ENCODE assay signal across 15 cellular contexts in genomic region chr2:161994766-161995165, GRCh38.
DNase-seq lines count a peak whose midpoint lies in the region; ATAC-seq and TF ChIP-seq lines count a peak whose summit lies in the region.
"Had no signal": no experiment of that assay in that cellular context is flagged by ENCODE, and none has a peak within 500 bp of the region (broad histone marks: within the 10 kb centered on the region; RNA-seq: fewer than 3 reads in every experiment).

No MANE protein-coding gene starts in this region.

- H3K79me2 ChIP-seq in MM.1S (ENCODE audit: low read length), result no peaks in the 10 kb centered on the region

- intact Hi-C loops in activated T-helper 2 cell treated with anti-CD3 and anti-CD28 coated beads, Interferon-gamma antibody, Interleukin-2, Interleukin-4, amounts not matched to agents 10 μg/mL and 5 μg/mL and 100 μg/mL, durations not matched to agents 14 hours and 24 hours and 36 hours (cut with micrococcal nuclease), result loop anchor here (2.0 to 10.0 kb wide), 4 partner anchors 64 to 320 kb away; partner anchors contain the start of genes DPP4 and IFIH1
- intact Hi-C loops in tibial artery (cut with DNase I; ENCODE audit: low total_unique reads), result no loop called here

- no peaks in the 10 kb centered on the region for H3K27me3 Mint-ChIP-seq in activated T-cell treated with anti-CD3 and anti-CD28 coated beads, Interleukin-2, amount 50 U/mL, for 72 hours (ENCODE audit: low read depth)
- no peaks in the 10 kb centered on the region for H3K27me3 Mint-ChIP-seq in activated T-helper 2 cell treated with anti-CD3 and anti-CD28 coated beads, Interferon-gamma antibody, Interleukin-2, Interleukin-4, amounts not matched to agents 10 μg/mL and 5 μg/mL and 100 μg/mL, durations not matched to agents 14 hours and 24 hours and 36 hours (ENCODE audit: low read depth)
- no peaks in the 10 kb centered on the region for H3K27me3 Mint-ChIP-seq in natural killer cell treated with Interleukin-12 subunit alpha and Interleukin-12 subunit beta and Interleukin-15 and Interleukin-18, amount 100 ng/mL, for 72 hours

- peaks cover 83% of the 10 kb centered on the region for H3K4me1 Mint-ChIP-seq in activated T-cell treated with anti-CD3 and anti-CD28 coated beads, Interleukin-2, amount 50 U/mL, for 72 hours (ENCODE audit: low read depth)
- H3K4me1 Mint-ChIP-seq in activated T-helper 2 cell treated with anti-CD3 and anti-CD28 coated beads, Interferon-gamma antibody, Interleukin-2, Interleukin-4, amounts not matched to agents 10 μg/mL and 5 μg/mL and 100 μg/mL, durations not matched to agents 14 hours and 24 hours and 36 hours (ENCODE audit: low read depth), result peaks cover 72% of the 10 kb centered on the region
- peaks cover 53 to 69% of the 10 kb centered on the region in 2 donors for H3K4me1 Mint-ChIP-seq in natural killer cell treated with Interleukin-12 subunit alpha and Interleukin-12 subunit beta and Interleukin-15 and Interleukin-18, amount 100 ng/mL, for 72 hours (ENCODE audit: low read depth in 2 of 2)

- H3K4me3 ChIP-seq in MM.1S (ENCODE audit: low read length) (peak overlapping the region; percentile 19), tibial artery (no peak overlapping the region)
- H3K4me3 ChIP-seq: left ventricle myocardium inferior, PC-9, SJSA1 had no signal

- H3K27me3 ChIP-seq in MM.1S (replicated peaks; ENCODE audit: insufficient read depth, low read length) (no peaks in the 10 kb centered on the region), tibial artery (no peaks in the 10 kb centered on the region)

- H3F3A ChIP-seq in MM.1S (ENCODE audit: insufficient read depth, low read length), result peaks cover 10% of the 10 kb centered on the region

- TF ChIP-seq CTCF in MM.1S (IDR thresholded peaks at IDR 0.05; ENCODE audit: low read length), result no peak
- no peak for TF ChIP-seq CTCF in tibial artery (IDR thresholded peaks at IDR 0.05)

- peaks cover 22% of the 10 kb centered on the region for H3K4me1 ChIP-seq in MM.1S (ENCODE audit: low read length)
- H3K4me1 ChIP-seq in tibial artery, result no peaks in the 10 kb centered on the region
- H3K4me1 ChIP-seq: SJSA1 had no signal

- H3K36me3 Mint-ChIP-seq in activated T-cell treated with anti-CD3 and anti-CD28 coated beads, Interleukin-2, amount 50 U/mL, for 72 hours (ENCODE audit: insufficient read depth in 2 of 2), result peaks cover 7 to 9% of the 10 kb centered on the region in 2 donors
- peaks cover 80% of the 10 kb centered on the region for H3K36me3 Mint-ChIP-seq in activated T-helper 2 cell treated with anti-CD3 and anti-CD28 coated beads, Interferon-gamma antibody, Interleukin-2, Interleukin-4, amounts not matched to agents 10 μg/mL and 5 μg/mL and 100 μg/mL, durations not matched to agents 14 hours and 24 hours and 36 hours (ENCODE audit: low read depth)
- peaks cover 46% of the 10 kb centered on the region for H3K36me3 Mint-ChIP-seq in natural killer cell treated with Interleukin-12 subunit alpha and Interleukin-12 subunit beta and Interleukin-15 and Interleukin-18, amount 100 ng/mL, for 72 hours

- H3K9me3 Mint-ChIP-seq in activated T-cell treated with anti-CD3 and anti-CD28 coated beads, Interleukin-2, amount 50 U/mL, for 72 hours, result no peaks in the 10 kb centered on the region
- no peaks in the 10 kb centered on the region for H3K9me3 Mint-ChIP-seq in activated T-helper 2 cell treated with anti-CD3 and anti-CD28 coated beads, Interferon-gamma antibody, Interleukin-2, Interleukin-4, amounts not matched to agents 10 μg/mL and 5 μg/mL and 100 μg/mL, durations not matched to agents 14 hours and 24 hours and 36 hours
- H3K9me3 Mint-ChIP-seq in natural killer cell treated with Interleukin-12 subunit alpha and Interleukin-12 subunit beta and Interleukin-15 and Interleukin-18, amount 100 ng/mL, for 72 hours, result no peaks in the 10 kb centered on the region

- H3K9ac ChIP-seq in MM.1S (ENCODE audit: low read length), result no peak overlapping the region

- H3K9me2 ChIP-seq in MM.1S (replicated peaks; ENCODE audit: insufficient read depth, low read length), result no peaks in the 10 kb centered on the region

- H3K9me3 ChIP-seq in MM.1S (replicated peaks; ENCODE audit: insufficient read depth, low read length), result no peaks in the 10 kb centered on the region
- H3K9me3 ChIP-seq in tibial artery, result no peaks in the 10 kb centered on the region
- H3K9me3 ChIP-seq: left ventricle myocardium inferior, SJSA1 had no signal

- DNase-seq in activated T-cell treated with anti-CD3 and anti-CD28 coated beads, Interleukin-2, amount 50 U/mL, for 72 hours, result no peak
- DNase-seq in activated T-cell treated with anti-CD3 and anti-CD28 coated beads for 4 hours (no peak), MM.1S (no peak), tibial artery (no peak), kidney tubule cell (ENCODE audit: low spot score) (no peak), NCI-H1436 (lab: John Stamatoyannopoulos, UW) (no peak)
- DNase-seq in activated T-helper 2 cell treated with anti-CD3 and anti-CD28 coated beads, Interferon-gamma antibody, Interleukin-2, Interleukin-4, amounts not matched to agents 10 μg/mL and 5 μg/mL and 100 μg/mL, durations not matched to agents 14 hours and 24 hours and 36 hours (ENCODE audit: low spot score), result no peak
- DNase-seq in natural killer cell treated with Interleukin-12 subunit alpha and Interleukin-12 subunit beta and Interleukin-15 and Interleukin-18, amount 100 ng/mL, for 72 hours (ENCODE audit: low spot score), result no peak
- DNase-seq: activated CD4-positive, alpha-beta T cell treated with anti-CD3 and anti-CD28 coated beads, Interleukin-2, amount 50 U/mL, for 48 hours; left ventricle myocardium inferior; NCI-H1930; NCI-H510A treated with DMSO at 0.1 percent for 48 hours; PC-9 had no signal

- no peaks in the 10 kb centered on the region for H3K36me3 ChIP-seq in MM.1S (replicated peaks; ENCODE audit: insufficient read depth, low read length)
- no peaks in the 10 kb centered on the region for H3K36me3 ChIP-seq in tibial artery
- H3K36me3 ChIP-seq: SJSA1 had no signal

- ATAC-seq in activated T-cell treated with anti-CD3 and anti-CD28 coated beads, Interleukin-2, amount 50 U/mL, for 72 hours (replicated peaks in 1 of 2), result no peak
- ATAC-seq in natural killer cell treated with Interleukin-12 subunit alpha and Interleukin-12 subunit beta and Interleukin-15 and Interleukin-18, amount 100 ng/mL, for 72 hours, result no peak
- ATAC-seq: esophagus mucosa had no signal

- H3K4me3 Mint-ChIP-seq in activated T-cell treated with anti-CD3 and anti-CD28 coated beads, Interleukin-2, amount 50 U/mL, for 72 hours, result peak overlapping the region; percentile 78 to 89
- H3K4me3 Mint-ChIP-seq in activated T-helper 2 cell treated with anti-CD3 and anti-CD28 coated beads, Interferon-gamma antibody, Interleukin-2, Interleukin-4, amounts not matched to agents 10 μg/mL and 5 μg/mL and 100 μg/mL, durations not matched to agents 14 hours and 24 hours and 36 hours (ENCODE audit: low read depth), result peak overlapping the region; percentile 78
- H3K4me3 Mint-ChIP-seq in natural killer cell treated with Interleukin-12 subunit alpha and Interleukin-12 subunit beta and Interleukin-15 and Interleukin-18, amount 100 ng/mL, for 72 hours, result peak overlapping the region; percentile 90

- no peaks in the 10 kb centered on the region for H4K20me1 ChIP-seq in MM.1S (ENCODE audit: insufficient read depth, low read length)

- H3K27ac Mint-ChIP-seq in activated T-cell treated with anti-CD3 and anti-CD28 coated beads, Interleukin-2, amount 50 U/mL, for 72 hours, result peak overlapping the region; percentile 74
- peak overlapping the region; percentile 92 for H3K27ac Mint-ChIP-seq in activated T-helper 2 cell treated with anti-CD3 and anti-CD28 coated beads, Interferon-gamma antibody, Interleukin-2, Interleukin-4, amounts not matched to agents 10 μg/mL and 5 μg/mL and 100 μg/mL, durations not matched to agents 14 hours and 24 hours and 36 hours
- H3K27ac Mint-ChIP-seq in natural killer cell treated with Interleukin-12 subunit alpha and Interleukin-12 subunit beta and Interleukin-15 and Interleukin-18, amount 100 ng/mL, for 72 hours, result peak overlapping the region; percentile 98 to 99

- 0 out of 2 replicates have a peak overlapping the region, but pooled peaks have one; percentile 17 for H2AFZ ChIP-seq in MM.1S (ENCODE audit: low read length)
- H2AFZ ChIP-seq: PC-9 had no signal

- no peak overlapping the region for H3K27ac ChIP-seq in MM.1S (ENCODE audit: low read length)
- no peak overlapping the region for H3K27ac ChIP-seq in tibial artery
- H3K27ac ChIP-seq: left ventricle myocardium inferior, PC-9, SJSA1 had no signal

- H3K4me2 ChIP-seq in MM.1S (ENCODE audit: low read depth, low read length), result peak overlapping the region; percentile 19
- H3K4me2 ChIP-seq: PC-9 had no signal
